26 cellular contexts compared by ENCODE assay signal in the genomic region with DNA sequence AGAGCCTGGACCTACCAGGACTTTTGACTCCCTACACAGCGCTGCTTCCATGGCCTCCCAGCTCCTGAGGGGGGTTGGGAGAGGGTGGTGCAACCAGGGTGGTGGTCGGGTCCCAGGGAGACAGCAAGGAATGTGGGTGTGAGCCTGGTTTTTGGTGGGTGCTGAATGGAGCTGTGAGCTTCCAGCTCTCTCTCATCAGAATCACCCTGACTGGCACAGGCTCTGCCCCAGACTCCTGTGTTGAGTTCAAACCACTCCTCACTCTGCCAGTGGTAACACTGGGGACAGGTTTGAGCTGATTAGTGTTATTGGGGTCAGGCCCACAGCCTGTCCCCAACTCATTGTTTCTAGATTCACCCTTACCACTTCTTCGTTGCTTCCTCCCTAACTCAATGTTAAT. TPM values are rescaled to one million over a fixed set of nuclear protein-coding genes. Genes with fewer than 3 reads are reported as not detected.
"Had no signal": no experiment of that assay in that cellular context is flagged by ENCODE, and none has a peak within 500 bp of the region (broad histone marks: within the 10 kb centered on the region; RNA-seq: fewer than 3 reads in every experiment).

No MANE protein-coding gene starts in this region.

- H3K9me3 ChIP-seq: SJCRH30 had no signal

- H3K4me3 ChIP-seq: SJCRH30, SK-N-MC had no signal

- DNase-seq: activated CD4-positive, alpha-beta T cell treated with anti-CD3 and anti-CD28 coated beads for 36 hours; activated CD4-positive, alpha-beta T cell treated with anti-CD3 and anti-CD28 coated beads, Interleukin-2, amount 10 ng/mL, durations not matched to agents 7 days and 5 days; activated CD4-positive, alpha-beta T cell treated with anti-CD3 and anti-CD28 coated beads, Interleukin-2, amount 50 U/mL, for 48 hours; activated CD8-positive, alpha-beta T cell treated with anti-CD3 and anti-CD28 coated beads, Interleukin-2, amount 10 ng/mL, durations not matched to agents 7 days and 5 days; activated gamma-delta T cell treated with Interleukin-2 at 50 U/mL for 16 hours; activated naive CD4-positive, alpha-beta T cell treated with anti-CD3 and anti-CD28 coated beads, Interleukin-2, amount 50 U/mL, for 16 hours; activated naive CD8-positive, alpha-beta T cell treated with anti-CD3 and anti-CD28 coated beads for 36 hours; amniotic stem cell; brain microvascular endothelial cell; MM.1S; MV-4-11; NCI-H1092; NCI-H1436 treated with DMSO at 0.1 percent for 48 hours; NCI-H1694 treated with DMSO at 0.1 percent for 48 hours; NCI-H2029; NCI-H2171; NCI-H510A; NCI-H526; NCI-H748 treated with DMSO at 0.1 percent for 48 hours; SHP77; SJCRH30; T1000 had no signal

- H3K27me3 ChIP-seq: brain microvascular endothelial cell had no signal

- H3K36me3 ChIP-seq: brain microvascular endothelial cell, SJCRH30 had no signal

- H3K27ac ChIP-seq: brain microvascular endothelial cell, KMS-11, SJCRH30, SK-N-MC had no signal

RNA-seq across cellular contexts. Expression of a gene that starts 50.3 kb away (rescaled TPM):
- total RNA-seq: OCI-LY7 had no signal
- polyA plus RNA-seq: aorta had no signal
